21 cellular contexts compared by ENCODE assay signal in genomic region chr5:172487671-172488070, GRCh38.
"Had no signal": no experiment of that assay in that cellular context is flagged by ENCODE, and none has a peak within 500 bp of the region (broad histone marks: within the 10 kb centered on the region; RNA-seq: fewer than 3 reads in every experiment).

No MANE protein-coding gene starts in this region.

- H3K36me3 ChIP-seq: colonic mucosa, esophagus muscularis mucosa, pancreas, sigmoid colon, spleen, thoracic aorta, tibial nerve, upper lobe of left lung, uterus had no signal

- H3K27ac ChIP-seq: colonic mucosa, pancreas, spleen, thoracic aorta, upper lobe of left lung had no signal

- H3K4me3 ChIP-seq: colonic mucosa, esophagus muscularis mucosa, pancreas, sigmoid colon, skin epidermis, spleen, thoracic aorta, tibial nerve, upper lobe of left lung, uterus had no signal

- DNase-seq: colonic mucosa; dermis blood vessel endothelial cell; effector memory CD4-positive, alpha-beta T cell; foreskin melanocyte; mesendoderm; natural killer cell; occipital lobe; sigmoid colon; spleen; stimulated activated CD4-positive, alpha-beta T cell treated with anti-CD3 and anti-CD28 coated beads, Interleukin-4, amount 100 ng/mL, for 4 hours; stimulated activated naive CD8-positive, alpha-beta T cell treated with anti-CD3 and anti-CD28 coated beads, Interleukin-15, Interleukin-2, amounts not matched to agents 100 U/mL and 50 U/mL, for 24 hours; substantia nigra; upper lobe of left lung; uterus had no signal

- ATAC-seq: left lobe of liver; natural killer cell; pancreas; stimulated activated memory B cell treated with anti-CD40 and anti-IgM and Interleukin-4, amounts not matched to agents 10 μg/mL and 1 μg/mL and 100 μg/mL, for 72 hours; stimulated activated naive CD8-positive, alpha-beta T cell treated with anti-CD3 and anti-CD28 coated beads, Interleukin-15, Interleukin-2, amounts not matched to agents 100 U/mL and 50 U/mL, for 24 hours had no signal

- H3K4me1 ChIP-seq: colonic mucosa, pancreas, sigmoid colon, spleen, tibial nerve, upper lobe of left lung, uterus had no signal

- H3K27me3 ChIP-seq: colonic mucosa, esophagus muscularis mucosa, pancreas, sigmoid colon, tibial nerve, upper lobe of left lung, uterus had no signal

- H3K9me3 ChIP-seq: colonic mucosa, esophagus muscularis mucosa, pancreas, sigmoid colon, thoracic aorta, tibial nerve, upper lobe of left lung, uterus had no signal
